Comparison of ENCODE assay signal across 8 cellular contexts in genomic region chr11:64844330-64845124, GRCh38. TPM values are rescaled to one million over a fixed set of nuclear protein-coding genes. Genes with fewer than 3 reads are reported as not detected.
DNase-seq lines count a peak whose midpoint lies in the region; ATAC-seq and TF ChIP-seq lines count a peak whose summit lies in the region.

Gene CDC42BPG (minus strand): TSS chr11:64844653. CDS start chr11:64844569, 84 bp downstream.

- peaks cover 8 to 45% (median 18%) of the 10 kb centered on the region in 4 donors for H3K4me1 ChIP-seq in Peyer's patch
- H3K4me1 ChIP-seq in neutrophil (ENCODE audit: control insufficient read depth in 1 of 2, insufficient read depth in 1 of 2, low read depth in 1 of 2, low read length in 1 of 2) = peaks cover 32 to 43% of the 10 kb centered on the region in 2 experiments

- peak; percentile 71 to 77 for TF ChIP-seq POLR2A in Peyer's patch (IDR thresholded peaks at IDR 0.05)

- H3K27ac ChIP-seq in Peyer's patch (peak within 1 kb of the TSS; percentile 85 to 96 (median 88)), neutrophil (peak within 1 kb of the TSS; percentile 53)

- ATAC-seq in GM19328 (IDR thresholded peaks at IDR 0.05; ENCODE audit: unreplicated experiment) (no peak), GM19455 (IDR thresholded peaks at IDR 0.05; ENCODE audit: unreplicated experiment) (no peak)

- no peaks in the 10 kb centered on the region for H3K9me3 ChIP-seq in Peyer's patch
- H3K9me3 ChIP-seq in neutrophil = no peaks in the 10 kb centered on the region

- H3K4me3 ChIP-seq in Peyer's patch (peak within 1 kb of the TSS; percentile 64 to 80 (median 74)), foreskin fibroblast (ENCODE audit: low read depth in 1 of 2, low read length in 2 of 2) (no peak within 1 kb of the TSS), neutrophil (ENCODE audit: low read depth in 1 of 2, low read length in 1 of 2) (peak within 1 kb of the TSS; percentile 54 to 63)

- H3K27me3 ChIP-seq in Peyer's patch (no peaks in the 10 kb centered on the region), neutrophil (peaks cover 9% of the 10 kb centered on the region)

- TF ChIP-seq CTCF in Peyer's patch (IDR thresholded peaks at IDR 0.05) (peak; percentile 50 to 88 (median 74)), foreskin fibroblast (IDR thresholded peaks at IDR 0.05; ENCODE audit: low read depth, low read length) (peak; percentile 58), neutrophil (IDR thresholded peaks at IDR 0.05) (peak; percentile 80)

- DNase-seq in EH (ENCODE audit: low read depth) = peak; percentile 69
- DNase-seq in Kasumi-1 (lab: John Stamatoyannopoulos, UW) = peak; percentile 60 to 64
- peak; percentile 92 to 95 (median 93) for DNase-seq in Peyer's patch
- DNase-seq in activated gamma-delta T cell (lab: John Stamatoyannopoulos, UW) = peak; percentile 61
- peak; percentile 47 to 88 for DNase-seq in foreskin fibroblast

- H3K36me3 ChIP-seq in Peyer's patch = peaks cover 0 to 7% (median 0%) of the 10 kb centered on the region in 3 donors
- no peaks in the 10 kb centered on the region for H3K36me3 ChIP-seq in neutrophil

RNA-seq across cellular contexts. Expression of gene CDC42BPG, which starts in this region (rescaled TPM):
- 10 to 100 TPM; 25.6 to 78.6 (median 52.1) TPM for total RNA-seq in Peyer's patch

Comparison
In these comparisons a context has a peak if more than half of its experiments do, and no peak if none do; other contexts are left out.
1. H3K4me3 ChIP-seq: peak in Peyer's patch (4 of 4) and neutrophil (2 of 2); none in foreskin fibroblast (0 of 2).
2. Peak in every context shown above with its lines, with median percentiles within 50 percentile points of each other: DNase-seq and CTCF ChIP-seq.